In genomic region chr12:49698619-49699545, GRCh38 we compare ENCODE assay signal across 9 cellular contexts. TPM values are rescaled to one million over a fixed set of nuclear protein-coding genes. Genes with fewer than 3 reads are reported as not detected.
DNase-seq lines count a peak whose midpoint lies in the region; ATAC-seq and TF ChIP-seq lines count a peak whose summit lies in the region.
"Had no signal": no experiment of that assay in that cellular context is flagged by ENCODE, and none has a peak within 500 bp of the region (broad histone marks: within the 10 kb centered on the region; RNA-seq: fewer than 3 reads in every experiment).

No MANE protein-coding gene starts in this region.

- no peak for TF ChIP-seq CTCF in GM06990 (IDR thresholded peaks at IDR 0.05; ENCODE audit: insufficient read depth, low read length, poor library complexity, severe bottlenecking)
- TF ChIP-seq CTCF in IMR-90 (conservative IDR thresholded peaks at IDR 0.05; ENCODE audit: low read depth, low read length), result no peak
- no peak for TF ChIP-seq CTCF in activated CD8-positive, alpha-beta T cell treated with anti-CD3 and anti-CD28 coated beads for 36 hours (IDR thresholded peaks at IDR 0.05)
- no peak for TF ChIP-seq CTCF in fibroblast of pulmonary artery (IDR thresholded peaks at IDR 0.05; ENCODE audit: low read length, missing control alignments)
- TF ChIP-seq CTCF in osteoblast (IDR thresholded peaks at IDR 0.05; ENCODE audit: extremely low read depth, low read depth, low read length), result no peak
- no peak for TF ChIP-seq CTCF in lower leg skin (IDR thresholded peaks at IDR 0.05)

- peak overlapping the region; percentile 25 for H2BK5ac ChIP-seq in IMR-90 (ENCODE audit: low read depth, low read length, poor library complexity, severe bottlenecking)

- no peak overlapping the region for H4K5ac ChIP-seq in IMR-90 (ENCODE audit: low read depth, low read length)

- POLR2A ChIA-PET in IMR-90 (lab: Charles Lee; ENCODE audit: unreplicated experiment), result no interaction called here
- POLR2A ChIA-PET in activated CD8-positive, alpha-beta T cell treated with anti-CD3 and anti-CD28 coated beads for 36 hours (lab: Charles Lee), result interaction anchor here (0.6 to 1.9 kb wide), 10 partner anchors 9 to 45 kb away, joined by 3 to 6 read pairs (median 4); partner anchors contain the start of gene FMNL3

- H3K9me1 ChIP-seq in IMR-90 (ENCODE audit: insufficient read depth, low read length), result peaks cover 19% of the 10 kb centered on the region

- H3K9me3 ChIP-seq in IMR-90 (ENCODE audit: control insufficient read depth, insufficient read depth, low read length) (no peaks in the 10 kb centered on the region), osteoblast (ENCODE audit: low read depth, low read length) (no peaks in the 10 kb centered on the region)

- TF ChIP-seq RAD21 in IMR-90 (IDR thresholded peaks at IDR 0.05; ENCODE audit: low read length), result no peak; the same call in 1 of the 2 replicates

- H3K56ac ChIP-seq in IMR-90 (ENCODE audit: extremely low read depth, insufficient read depth, low read length), result no peak overlapping the region

- H3K9ac ChIP-seq in IMR-90 (ENCODE audit: low read depth, low read length), result no peak overlapping the region

- H3K36me3 Mint-ChIP-seq in activated CD8-positive, alpha-beta T cell treated with anti-CD3 and anti-CD28 coated beads for 36 hours (ENCODE audit: low read depth), result no peaks in the 10 kb centered on the region

- WGBS in IMR-90 (ENCODE audit: extremely low coverage in 2 of 2, insufficient read length in 1 of 2), 2 experiments, result 25% methylated on average over 3 of the region's 8 CpGs; no CpG with 5 or more reads in 1 of the 2 experiments
- WGBS in lower leg skin, 2 donors, result 47 to 55% methylated on average over 8 of the region's 8 CpGs

- peak overlapping the region in 1 of 2 experiments; percentile 24; a peak in 1 of 4 replicates for H4K8ac ChIP-seq in IMR-90 (ENCODE audit: low read depth in 2 of 2, low read length in 2 of 2)

- peak overlapping the region; percentile 11 for H2AK9ac ChIP-seq in IMR-90 (replicated peaks; ENCODE audit: low read depth, low read length, poor library complexity)

- peak overlapping the region; percentile 90 for H3K27ac Mint-ChIP-seq in activated CD8-positive, alpha-beta T cell treated with anti-CD3 and anti-CD28 coated beads for 36 hours

- H4K91ac ChIP-seq in IMR-90 (ENCODE audit: insufficient read depth, low read depth, low read length), result no peak overlapping the region

- H2BK20ac ChIP-seq in IMR-90 (ENCODE audit: low read depth, low read length), result peak overlapping the region; percentile 35; the same call in 1 of the 2 replicates

- peak overlapping the region; percentile 60; the same call in 1 of the 2 replicates for H2AK5ac ChIP-seq in IMR-90 (ENCODE audit: low read depth, low read length)

- H3K4me3 ChIP-seq in GM06990 (replicated peaks; ENCODE audit: low read depth, low read length) (peak overlapping the region; percentile 43), IMR-90 (ENCODE audit: insufficient read depth, low read depth, low read length) (no peak overlapping the region; the same call in 1 of the 2 replicates), fibroblast of pulmonary artery (replicated peaks; ENCODE audit: low read depth, low read length) (peak overlapping the region; percentile 26), osteoblast (ENCODE audit: insufficient read depth, low read length) (peak overlapping the region; percentile 58), lower leg skin (ENCODE audit: low read depth, poor library complexity, severe bottlenecking) (no peak overlapping the region)

- peak overlapping the region; percentile 65 for H3K4me3 Mint-ChIP-seq in activated CD8-positive, alpha-beta T cell treated with anti-CD3 and anti-CD28 coated beads for 36 hours

- in situ Hi-C loops in IMR-90 (cut with MboI; ENCODE audit: low sequenced_read_pairs), result no loop called here

- no peak for TF ChIP-seq POLR2A in IMR-90 (IDR thresholded peaks at IDR 0.05; ENCODE audit: low read depth, low read length)
- no peak for TF ChIP-seq POLR2A in lower leg skin (IDR thresholded peaks at IDR 0.05)

- H3K4me1 ChIP-seq in IMR-90 (ENCODE audit: control insufficient read depth, insufficient read depth, low read length), result peaks cover 24% of the 10 kb centered on the region
- peaks cover 42% of the 10 kb centered on the region for H3K4me1 ChIP-seq in osteoblast (ENCODE audit: insufficient read depth, low read length)

- H3K4ac ChIP-seq in IMR-90 (ENCODE audit: low read depth, low read length), result peak overlapping the region; percentile 44

- peak overlapping the region; percentile 71 for H3K4me2 ChIP-seq in IMR-90 (ENCODE audit: low read depth, low read length)
- peak overlapping the region; percentile 87 for H3K4me2 ChIP-seq in osteoblast (ENCODE audit: insufficient read depth, low read length)

- intact Hi-C loops in IMR-90 (cut with micrococcal nuclease), result no loop called here
- intact Hi-C loops in activated CD8-positive, alpha-beta T cell treated with anti-CD3 and anti-CD28 coated beads for 36 hours (cut with micrococcal nuclease), result no loop called here
- intact Hi-C loops in lower leg skin (cut with DNase I; ENCODE audit: low total_unique reads), result no loop called here

- H3K14ac ChIP-seq in IMR-90 (replicated peaks; ENCODE audit: low read depth, low read length), result peak overlapping the region; percentile 49

- dilution Hi-C loops in IMR-90 (cut with HindIII; ENCODE audit: low sequenced_read_pairs, unreplicated experiment), result no loop called here

- H3K79me1 ChIP-seq in IMR-90 (ENCODE audit: low read depth in 1 of 2, low read length in 2 of 2), result peaks cover 14 to 75% of the 10 kb centered on the region in 2 experiments

- H3K27me3 Mint-ChIP-seq in activated CD8-positive, alpha-beta T cell treated with anti-CD3 and anti-CD28 coated beads for 36 hours, result no peaks in the 10 kb centered on the region

- H2BK120ac ChIP-seq in IMR-90 (ENCODE audit: low read depth, low read length), result peak overlapping the region; percentile 20; the same call in 1 of the 2 replicates

- peaks cover 52% of the 10 kb centered on the region for H3K4me1 Mint-ChIP-seq in activated CD8-positive, alpha-beta T cell treated with anti-CD3 and anti-CD28 coated beads for 36 hours (ENCODE audit: low read depth)

- peaks cover 33% of the 10 kb centered on the region for H4K20me1 ChIP-seq in IMR-90 (ENCODE audit: insufficient read depth, low read length)
- H4K20me1 ChIP-seq in osteoblast (ENCODE audit: insufficient read depth, low read length), result peaks cover 12% of the 10 kb centered on the region

- no TSS peak for BruUV-seq in IMR-90 (replicated peaks; lab: Mats Ljungman, UMichigan)

- no peaks in the 10 kb centered on the region for H3K9me3 Mint-ChIP-seq in activated CD8-positive, alpha-beta T cell treated with anti-CD3 and anti-CD28 coated beads for 36 hours

- peak; percentile 61 for ATAC-seq in GM21576 (IDR thresholded peaks at IDR 0.05; ENCODE audit: unreplicated experiment)
- peak; percentile 78 for ATAC-seq in IMR-90 (ENCODE audit: low read depth)
- ATAC-seq in activated CD8-positive, alpha-beta T cell treated with anti-CD3 and anti-CD28 coated beads for 36 hours, result peak; percentile 81

- peak overlapping the region; percentile 36 for H3K23ac ChIP-seq in IMR-90 (ENCODE audit: low read depth, low read length)

- DNase-seq in GM06990 (ENCODE audit: extremely low read depth, insufficient read length) (peak; percentile 81), IMR-90 (peak; percentile 71), fibroblast of pulmonary artery (ENCODE audit: low read depth) (peak; percentile 73), osteoblast (ENCODE audit: insufficient read length, low spot score, missing footprints) (peak; percentile 71), DMS53 treated with DMSO at 0.1 percent for 48 hours (lab: John Stamatoyannopoulos, UW; ENCODE audit: unreplicated experiment) (no peak), lower leg skin (ENCODE audit: low spot score in 2 of 2) (no peak)
- peak; percentile 75 for DNase-seq in activated CD8-positive, alpha-beta T cell treated with anti-CD3 and anti-CD28 coated beads for 36 hours

- no peak overlapping the region; the same call in 2 of the 3 replicates for H2BK15ac ChIP-seq in IMR-90 (ENCODE audit: low read depth, low read length)

- CTCF ChIA-PET in IMR-90 (lab: Yijun Ruan, JAX), result no interaction called here
- CTCF ChIA-PET in activated CD8-positive, alpha-beta T cell treated with anti-CD3 and anti-CD28 coated beads for 36 hours (lab: Charles Lee), result interaction anchor here (0.7 to 2.8 kb wide), 10 partner anchors 8 to 119 kb away, joined by 3 to 9 read pairs (median 4); partner anchors contain the start of genes FMNL3 and PRPF40B

- peaks cover 83% of the 10 kb centered on the region for H3K79me2 ChIP-seq in osteoblast (ENCODE audit: insufficient read depth, low read length)

- peak overlapping the region; percentile 45 for H2AFZ ChIP-seq in IMR-90 (replicated peaks; ENCODE audit: low read length, poor library complexity)
- H2AFZ ChIP-seq in osteoblast (ENCODE audit: low read length), result peak overlapping the region; percentile 75

- no peak overlapping the region for H3K18ac ChIP-seq in IMR-90 (ENCODE audit: low read depth, low read length)

- H3K27me3 ChIP-seq in GM06990 (replicated peaks; ENCODE audit: control insufficient read depth, insufficient read depth, low read length), result no peaks in the 10 kb centered on the region
- no peaks in the 10 kb centered on the region for H3K27me3 ChIP-seq in IMR-90 (ENCODE audit: control insufficient read depth, insufficient read depth, low read length)
- no peaks in the 10 kb centered on the region for H3K27me3 ChIP-seq in osteoblast (ENCODE audit: insufficient read depth, low read length)

- H3K27ac ChIP-seq in IMR-90 (ENCODE audit: insufficient read depth, low read length), result peak overlapping the region; percentile 14; the same call in 1 of the 2 replicates
- peak overlapping the region; percentile 90 for H3K27ac ChIP-seq in osteoblast (ENCODE audit: low read depth, low read length)
- H3K27ac ChIP-seq: VCaP had no signal

- H3K36me3 ChIP-seq in GM06990 (ENCODE audit: control insufficient read depth, insufficient read depth, low read length), result 0 out of 2 replicates have a peak, but pooled peaks cover 1% of the 10 kb centered on the region
- H3K36me3 ChIP-seq in IMR-90 (ENCODE audit: control insufficient read depth, insufficient read depth, low read length), result no peaks in the 10 kb centered on the region
- H3K36me3 ChIP-seq in osteoblast (ENCODE audit: insufficient read depth, low read length), result no peaks in the 10 kb centered on the region

RNA-seq across cellular contexts. Expression of gene FMNL3, which starts 8.3 kb away (rescaled TPM):
- total RNA-seq in IMR-90 (2012; rRNA removed), result 34.4 and 36.4 TPM in 2 replicates
- 13.2 and 16.3 TPM in 2 replicates for polyA plus RNA-seq in IMR-90 (2012; rRNA removed)
- polyA plus RNA-seq in IMR-90 (2012; cell fraction: cytosol; rRNA removed), result 7.6 TPM in 2 replicates
- polyA plus RNA-seq in IMR-90 (2012; cell fraction: nucleus; rRNA removed; ENCODE audit: low replicate concordance), result 23.2 and 32.5 TPM in 2 replicates
- 10 to 100 TPM; 22.8 to 23.5 TPM for total RNA-seq in activated CD8-positive, alpha-beta T cell treated with anti-CD3 and anti-CD28 coated beads for 36 hours
- 24.6 and 31.8 TPM in 2 replicates for total RNA-seq in osteoblast
- 10 to 100 TPM in 1 of 4 donors, 1 to 10 TPM in 3; 4.3 to 12.5 (median 6.9) TPM for total RNA-seq in lower leg skin

RNA-seq across cellular contexts. Expression of gene TMBIM6, which starts 42.5 kb away (rescaled TPM):
- total RNA-seq in IMR-90 (2012; rRNA removed) (255 and 369 TPM in 2 replicates), osteoblast (398 and 421 TPM in 2 replicates), lower leg skin (100 to 1,000 TPM; 238 to 407 (median 319) TPM)
- 267 and 285 TPM in 2 replicates for polyA plus RNA-seq in IMR-90 (2012; rRNA removed)
- polyA plus RNA-seq in IMR-90 (2012; cell fraction: cytosol; rRNA removed), result 145 and 287 TPM in 2 replicates
- 57.9 and 235 TPM in 2 replicates for polyA plus RNA-seq in IMR-90 (2012; cell fraction: nucleus; rRNA removed; ENCODE audit: low replicate concordance)
- 100 to 1,000 TPM; 437 to 443 TPM for total RNA-seq in activated CD8-positive, alpha-beta T cell treated with anti-CD3 and anti-CD28 coated beads for 36 hours

Comparison
In these comparisons a context has a peak if more than half of its experiments do, and no peak if none do; other contexts are left out.
1. DNase-seq: peak in GM06990 (single experiment), IMR-90 (single experiment), activated CD8-positive, alpha-beta T cell treated with anti-CD3 and anti-CD28 coated beads for 36 hours (single experiment), fibroblast of pulmonary artery (single experiment) and osteoblast (single experiment); none in DMS53 treated with DMSO at 0.1 percent for 48 hours (single experiment) and lower leg skin (0 of 2).
2. H3K4me3 ChIP-seq: peak in GM06990 (single experiment), fibroblast of pulmonary artery (single experiment) and osteoblast (single experiment); none in IMR-90 (single experiment) and lower leg skin (single experiment).
3. Peak in every context shown above with its lines, with median percentiles within 50 percentile points of each other: ATAC-seq.